9 cellular contexts compared by ENCODE assay signal in the genomic region with DNA sequence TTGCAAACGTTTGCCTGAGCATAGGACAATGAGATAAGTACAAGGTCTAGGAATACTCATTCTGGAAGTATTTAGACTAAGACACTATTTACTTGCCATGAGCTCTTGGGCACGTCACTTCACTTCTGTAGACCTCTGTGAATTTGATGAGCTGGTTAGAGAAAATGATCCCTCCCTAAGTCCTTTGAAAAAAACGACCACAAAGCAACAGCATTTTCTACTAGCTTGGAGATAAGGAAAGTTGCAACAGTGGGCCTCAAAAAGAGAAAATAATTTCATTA. TPM values are rescaled to one million over a fixed set of nuclear protein-coding genes. Genes with fewer than 3 reads are reported as not detected.
DNase-seq lines count a peak whose midpoint lies in the region; ATAC-seq and TF ChIP-seq lines count a peak whose summit lies in the region.
"Had no signal": no experiment of that assay in that cellular context is flagged by ENCODE, and none has a peak within 500 bp of the region (broad histone marks: within the 10 kb centered on the region; RNA-seq: fewer than 3 reads in every experiment).

No MANE protein-coding gene starts in this region.

- no peaks in the 10 kb centered on the region for H3K27me3 ChIP-seq in colonic mucosa
- H3K27me3 ChIP-seq in lower lobe of right lung (ENCODE audit: low read depth) = peaks cover 6% of the 10 kb centered on the region
- no peaks in the 10 kb centered on the region for H3K27me3 ChIP-seq in tibial nerve

- DNase-seq in NCI-H2029 treated with DMSO at 0.1 percent for 48 hours (lab: John Stamatoyannopoulos, UW) (peak; percentile 51), NCI-H2029 (lab: John Stamatoyannopoulos, UW) (no peak), colonic mucosa (no peak), lower lobe of right lung (no peak), tibial nerve (ENCODE audit: low spot score in 2 of 2) (no peak), foreskin melanocyte (no peak)
- DNase-seq in activated naive CD8-positive, alpha-beta T cell treated with anti-CD3 and anti-CD28 coated beads for 36 hours = no peak
- DNase-seq: activated effector memory CD4-positive, alpha-beta T cell treated with anti-CD3 and anti-CD28 coated beads, Interleukin-2, amount 50 U/mL, for 16 hours had no signal

- intact Hi-C loops in colonic mucosa (cut with DNase I) = loop anchor here (5.0 kb wide), 2 partner anchors 41 to 106 kb away; no protein-coding TSS in a partner anchor
- intact Hi-C loops in lower lobe of right lung (cut with DNase I) = no loop called here

- TF ChIP-seq CTCF in colonic mucosa (IDR thresholded peaks at IDR 0.05) (no peak), lower lobe of right lung (IDR thresholded peaks at IDR 0.05) (no peak), tibial nerve (IDR thresholded peaks at IDR 0.05) (no peak)

- TF ChIP-seq EP300 in tibial nerve (IDR thresholded peaks at IDR 0.05) = no peak

- no peak overlapping the region for H3K27ac Mint-ChIP-seq in activated naive CD8-positive, alpha-beta T cell treated with anti-CD3 and anti-CD28 coated beads for 36 hours

- H3K27me3 Mint-ChIP-seq in activated naive CD8-positive, alpha-beta T cell treated with anti-CD3 and anti-CD28 coated beads for 36 hours = peaks cover 30% of the 10 kb centered on the region

- H3K36me3 Mint-ChIP-seq in activated naive CD8-positive, alpha-beta T cell treated with anti-CD3 and anti-CD28 coated beads for 36 hours = no peaks in the 10 kb centered on the region

- WGBS in tibial nerve, 2 donors = 5 to 10% methylated on average over 3 of the region's 3 CpGs

- no peak overlapping the region for H3K4me3 Mint-ChIP-seq in activated naive CD8-positive, alpha-beta T cell treated with anti-CD3 and anti-CD28 coated beads for 36 hours

- peak in 1 of 2 donors; percentile 1 for ATAC-seq in lower lobe of right lung
- no peak for ATAC-seq in GM19397 (IDR thresholded peaks at IDR 0.05; ENCODE audit: unreplicated experiment)

- H3K36me3 ChIP-seq in colonic mucosa (no peaks in the 10 kb centered on the region), lower lobe of right lung (no peaks in the 10 kb centered on the region), tibial nerve (no peaks in the 10 kb centered on the region)

- peak overlapping the region; percentile 69 for H3K4me3 ChIP-seq in colonic mucosa
- peak overlapping the region; percentile 76 for H3K4me3 ChIP-seq in lower lobe of right lung
- peak overlapping the region; percentile 70 to 74 (median 73) for H3K4me3 ChIP-seq in tibial nerve

- H3K9ac ChIP-seq in colonic mucosa (ENCODE audit: low read depth in 2 of 2, low read length in 2 of 2) = peak overlapping the region in 1 of 2 donors; percentile 96

- H3K9me3 ChIP-seq in colonic mucosa (no peaks in the 10 kb centered on the region), lower lobe of right lung (no peaks in the 10 kb centered on the region), tibial nerve (no peaks in the 10 kb centered on the region)

- H3K4me1 ChIP-seq in colonic mucosa (no peaks in the 10 kb centered on the region), lower lobe of right lung (no peaks in the 10 kb centered on the region), tibial nerve (peaks cover 0 to 16% (median 4%) of the 10 kb centered on the region in 4 donors)

- no peak for TF ChIP-seq POLR2A in tibial nerve (IDR thresholded peaks at IDR 0.05)

- peaks cover 1% of the 10 kb centered on the region for H3K4me1 Mint-ChIP-seq in activated naive CD8-positive, alpha-beta T cell treated with anti-CD3 and anti-CD28 coated beads for 36 hours

- H3K9me3 Mint-ChIP-seq in activated naive CD8-positive, alpha-beta T cell treated with anti-CD3 and anti-CD28 coated beads for 36 hours = peaks cover 2% of the 10 kb centered on the region

- peak overlapping the region; percentile 96 for H3K27ac ChIP-seq in colonic mucosa
- H3K27ac ChIP-seq in lower lobe of right lung = peak overlapping the region; percentile 88
- H3K27ac ChIP-seq in tibial nerve = peak overlapping the region in 3 of 4 donors; percentile 84 to 89 (median 86)

RNA-seq across cellular contexts. Expression of a gene that starts 1.9 kb away (rescaled TPM):
- total RNA-seq in colonic mucosa (10 to 100 TPM; 19.3 to 42.5 TPM), lower lobe of right lung (29.2 TPM), tibial nerve (10 to 100 TPM; 12.5 to 22.8 (median 14.3) TPM)
- not detected for total RNA-seq in activated naive CD8-positive, alpha-beta T cell treated with anti-CD3 and anti-CD28 coated beads for 36 hours

Comparison
In these comparisons a context has a peak if more than half of its experiments do, and no peak if none do; other contexts are left out.
1. RNA of a gene that starts 1.9 kb away (total RNA-seq): 19.3 to 42.5 TPM in colonic mucosa, 29.2 TPM in lower lobe of right lung (single experiment) and 12.5 to 22.8 TPM in tibial nerve; not detected in activated naive CD8-positive, alpha-beta T cell treated with anti-CD3 and anti-CD28 coated beads for 36 hours; every median in the first group is over 10 times any median in the second.
2. Peak in every context shown above with its lines, with median percentiles within 50 percentile points of each other: H3K27ac ChIP-seq and H3K4me3 ChIP-seq.